10 cellular contexts compared by ENCODE assay signal in genomic region chr1:45892068-45892785, GRCh38.
DNase-seq lines count a peak whose midpoint lies in the region; ATAC-seq, FAIRE-seq and TF ChIP-seq lines count a peak whose summit lies in the region.
"Had no signal": no experiment of that assay in that cellular context is flagged by ENCODE, and none has a peak within 500 bp of the region (broad histone marks: within the 10 kb centered on the region; RNA-seq: fewer than 3 reads in every experiment).

No MANE protein-coding gene starts in this region.

- FAIRE-seq in HTR-8/SVneo (lab: Jason Lieb, UNC) = no peak
- FAIRE-seq: GM18507 had no signal

- H3K4me1 ChIP-seq in suprapubic skin (peaks cover 8% of the 10 kb centered on the region), BE2C (no peaks in the 10 kb centered on the region)

- H3K9me3 ChIP-seq in suprapubic skin (no peaks in the 10 kb centered on the region), BE2C (no peaks in the 10 kb centered on the region)

- no peak overlapping the region for H3K4me3 Mint-ChIP-seq in activated T-helper 17 cell treated with anti-CD3 and anti-CD28 coated beads, Interleukin-2, amount 50 U/mL, for 72 hours
- H3K4me3 Mint-ChIP-seq: central memory CD8-positive, alpha-beta T cell had no signal

- H3K4me3 ChIP-seq in choroid plexus epithelial cell (ENCODE audit: low read depth, low read length) (no peak overlapping the region), suprapubic skin (no peak overlapping the region), BE2C (ENCODE audit: low read depth, low read length) (no peak overlapping the region)

- DNase-seq in HTR-8/SVneo (ENCODE audit: insufficient read length, low spot score) (peak; percentile 64), choroid plexus epithelial cell (ENCODE audit: low read depth) (peak; percentile 95), left lobe of liver (ENCODE audit: low spot score) (no peak), suprapubic skin (ENCODE audit: low spot score in 2 of 2) (no peak), AML-193 (lab: John Stamatoyannopoulos, UW) (no peak), BE2C (no peak)

- no peaks in the 10 kb centered on the region for H3K27me3 ChIP-seq in suprapubic skin
- no peaks in the 10 kb centered on the region for H3K27me3 ChIP-seq in BE2C

- no peak for TF ChIP-seq EP300 in suprapubic skin (IDR thresholded peaks at IDR 0.05)

- H3K36me3 Mint-ChIP-seq in activated T-helper 17 cell treated with anti-CD3 and anti-CD28 coated beads, Interleukin-2, amount 50 U/mL, for 72 hours (ENCODE audit: low read depth) = no peaks in the 10 kb centered on the region

- peaks cover 5% of the 10 kb centered on the region for H3K4me1 Mint-ChIP-seq in activated T-helper 17 cell treated with anti-CD3 and anti-CD28 coated beads, Interleukin-2, amount 50 U/mL, for 72 hours

- no peaks in the 10 kb centered on the region for H3K27me3 Mint-ChIP-seq in activated T-helper 17 cell treated with anti-CD3 and anti-CD28 coated beads, Interleukin-2, amount 50 U/mL, for 72 hours
- H3K27me3 Mint-ChIP-seq: central memory CD8-positive, alpha-beta T cell had no signal

- no peak overlapping the region for H3K27ac Mint-ChIP-seq in activated T-helper 17 cell treated with anti-CD3 and anti-CD28 coated beads, Interleukin-2, amount 50 U/mL, for 72 hours

- no peak for TF ChIP-seq POLR2A in suprapubic skin (IDR thresholded peaks at IDR 0.05)

- TF ChIP-seq CTCF in choroid plexus epithelial cell (conservative IDR thresholded peaks at IDR 0.05; ENCODE audit: low read depth, low read length) (no peak), suprapubic skin (IDR thresholded peaks at IDR 0.05) (no peak), BE2C (IDR thresholded peaks at IDR 0.05; ENCODE audit: low read depth, low read length) (no peak)

- H3K36me3 ChIP-seq in suprapubic skin (no peaks in the 10 kb centered on the region), BE2C (no peaks in the 10 kb centered on the region)

- no peaks in the 10 kb centered on the region for H3K9me3 Mint-ChIP-seq in activated T-helper 17 cell treated with anti-CD3 and anti-CD28 coated beads, Interleukin-2, amount 50 U/mL, for 72 hours
- H3K9me3 Mint-ChIP-seq: central memory CD8-positive, alpha-beta T cell had no signal

- peak overlapping the region; percentile 57 for H3K27ac ChIP-seq in suprapubic skin

- peak; percentile 87 for ATAC-seq in left lobe of liver
- no peak for ATAC-seq in activated T-helper 17 cell treated with anti-CD3 and anti-CD28 coated beads, Interleukin-2, amount 50 U/mL, for 72 hours (replicated peaks)
- ATAC-seq in HG03520 (IDR thresholded peaks at IDR 0.05; ENCODE audit: unreplicated experiment) = no peak

- 12% methylated on average over 6 of the region's 6 CpGs for WGBS in suprapubic skin

Comparison
In these comparisons a context has a peak if more than half of its experiments do, and no peak if none do; other contexts are left out.
1. DNase-seq: peak in HTR-8/SVneo (single experiment) and choroid plexus epithelial cell (single experiment); none in left lobe of liver (single experiment), suprapubic skin (0 of 2), AML-193 (0 of 2) and BE2C (single experiment).